In genomic region chr10:43384252-43385221, GRCh38 we compare ENCODE assay signal across 9 cellular contexts.
A peak's percentile ranks its signal among the peaks of the same experiment; 100 is the strongest.
DNase-seq lines count a peak whose midpoint lies in the region; ATAC-seq lines count a peak whose summit lies in the region.
"Had no signal": no experiment of that assay in that cellular context is flagged by ENCODE, and none has a peak within 500 bp of the region (broad histone marks: within the 10 kb centered on the region; RNA-seq: fewer than 3 reads in every experiment).

No MANE protein-coding gene starts in this region.

- peaks cover 26% of the 10 kb centered on the region for H3K4me1 Mint-ChIP-seq in T-helper 1 cell treated with Interleukin-12 subunit alpha and Interleukin-12 subunit beta and Interleukin-4 antibody, amounts not matched to agents 30 μg/mL and 1 μg/mL, for 36 hours (ENCODE audit: low read depth)

- H3K9me3 Mint-ChIP-seq in T-helper 1 cell treated with Interleukin-12 subunit alpha and Interleukin-12 subunit beta and Interleukin-4 antibody, amounts not matched to agents 30 μg/mL and 1 μg/mL, for 36 hours: no peaks in the 10 kb centered on the region

- H3K27ac ChIP-seq in epithelial cell of prostate: peak overlapping the region; percentile 51

- H3K27ac Mint-ChIP-seq in T-helper 1 cell treated with Interleukin-12 subunit alpha and Interleukin-12 subunit beta and Interleukin-4 antibody, amounts not matched to agents 30 μg/mL and 1 μg/mL, for 36 hours: peak overlapping the region; percentile 31

- no peak for DNase-seq in T-helper 1 cell
- peak; percentile 13 for DNase-seq in NCI-H69 (lab: John Stamatoyannopoulos, UW)
- no peak for DNase-seq in epithelial cell of prostate (ENCODE audit: low read depth, low spot score)
- DNase-seq in stimulated activated CD8-positive, alpha-beta memory T cell treated with anti-CD3 and anti-CD28 coated beads, Interleukin-4, amount 100 ng/mL, for 48 hours: peak; percentile 54
- no peak for DNase-seq in putamen (ENCODE audit: low spot score)

- H3K36me3 Mint-ChIP-seq in T-helper 1 cell treated with Interleukin-12 subunit alpha and Interleukin-12 subunit beta and Interleukin-4 antibody, amounts not matched to agents 30 μg/mL and 1 μg/mL, for 36 hours (ENCODE audit: low read depth): peaks cover 44% of the 10 kb centered on the region

- H3K27me3 Mint-ChIP-seq in T-helper 1 cell treated with Interleukin-12 subunit alpha and Interleukin-12 subunit beta and Interleukin-4 antibody, amounts not matched to agents 30 μg/mL and 1 μg/mL, for 36 hours (ENCODE audit: low read depth): no peaks in the 10 kb centered on the region

- H3K4me3 Mint-ChIP-seq in T-helper 1 cell treated with Interleukin-12 subunit alpha and Interleukin-12 subunit beta and Interleukin-4 antibody, amounts not matched to agents 30 μg/mL and 1 μg/mL, for 36 hours: no peak overlapping the region

- ATAC-seq in HG03439 (IDR thresholded peaks at IDR 0.05; ENCODE audit: unreplicated experiment) (no peak), GM19452 (IDR thresholded peaks at IDR 0.05; ENCODE audit: unreplicated experiment) (no peak)
- ATAC-seq: sciatic nerve had no signal

Comparison
In these comparisons a context has a peak if more than half of its experiments do, and no peak if none do; other contexts are left out.
1. DNase-seq: peak in NCI-H69 (single experiment) and stimulated activated CD8-positive, alpha-beta memory T cell treated with anti-CD3 and anti-CD28 coated beads, Interleukin-4, amount 100 ng/mL, for 48 hours (single experiment); none in T-helper 1 cell (0 of 5), epithelial cell of prostate (single experiment) and putamen (single experiment).